1 cellular context compared by ENCODE assay signal in genomic region chr1:246567258-246568235, GRCh38.
TF ChIP-seq lines count a peak whose summit lies in the region.

No MANE protein-coding gene starts in this region.

TF ChIP-seq in SK-N-SH, 30 proteins besides CTCF, POLR2A, EP300 and RAD21 (continued from another document):
- TF ChIP-seq REST (IDR thresholded peaks at IDR 0.05; ENCODE audit: low read depth, low read length) (no peak), TCF12 (IDR thresholded peaks at IDR 0.05) (peak; percentile 58; the same call in 1 of the 2 replicates), TAF1 (IDR thresholded peaks at IDR 0.05; ENCODE audit: borderline replicate concordance, low read depth, low read length) (peak; percentile 51; the same call in 1 of the 2 replicates), JUND (IDR thresholded peaks at IDR 0.05) (peak; percentile 50), SIN3A (IDR thresholded peaks at IDR 0.05; ENCODE audit: borderline replicate concordance, low read depth, low read length) (0 out of 2 replicates have a peak, but pooled peaks have one; percentile 64), RFX5 (IDR thresholded peaks at IDR 0.05; ENCODE audit: low read length) (no peak), ELF1 (IDR thresholded peaks at IDR 0.05) (no peak), PBX3 (IDR thresholded peaks at IDR 0.05) (peak; percentile 96), CHD2 (IDR thresholded peaks at IDR 0.05; ENCODE audit: low read length, partially characterized antibody) (no peak), GABPA (IDR thresholded peaks at IDR 0.05; ENCODE audit: low read depth) (no peak)
- TF ChIP-seq, protein P1, sequence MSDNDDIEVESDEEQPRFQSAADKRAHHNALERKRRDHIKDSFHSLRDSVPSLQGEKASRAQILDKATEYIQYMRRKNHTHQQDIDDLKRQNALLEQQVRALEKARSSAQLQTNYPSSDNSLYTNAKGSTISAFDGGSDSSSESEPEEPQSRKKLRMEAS (IDR thresholded peaks at IDR 0.05; ENCODE audit: low read depth): peak; percentile 59; the same call in 1 of the 2 replicates
